22 cellular contexts compared by ENCODE assay signal in genomic region chr3:55570361-55570760, GRCh38.
DNase-seq lines count a peak whose midpoint lies in the region; TF ChIP-seq lines count a peak whose summit lies in the region.
"Had no signal": no experiment of that assay in that cellular context is flagged by ENCODE, and none has a peak within 500 bp of the region (broad histone marks: within the 10 kb centered on the region; RNA-seq: fewer than 3 reads in every experiment).

No MANE protein-coding gene starts in this region.

- H3K9ac ChIP-seq in HUES48 (ENCODE audit: low read depth, low read length), result no peak overlapping the region

- in situ Hi-C loops in GM13976 (cut with MboI; ENCODE audit: low sequenced_read_pairs, unreplicated experiment), result no loop called here

- H3K27me3 ChIP-seq in HUES48 (ENCODE audit: control insufficient read depth, insufficient read depth, low read length), result no peaks in the 10 kb centered on the region
- H3K27me3 ChIP-seq: pancreas had no signal

- H3K4me1 ChIP-seq in HUES48 (ENCODE audit: control insufficient read depth, insufficient read depth, low read length), result peaks cover 25% of the 10 kb centered on the region
- H3K4me1 ChIP-seq: pancreas had no signal

- peak overlapping the region; percentile 27 for H3K27ac ChIP-seq in HUES48 (ENCODE audit: low read depth, low read length)
- H3K27ac ChIP-seq: pancreas, thoracic aorta had no signal

- H3K4me3 ChIP-seq in HUES48 (ENCODE audit: low read depth, low read length), result no peak overlapping the region
- H3K4me3 ChIP-seq: K562, pancreas, thoracic aorta had no signal

- H3K9me3 ChIP-seq in HUES48 (ENCODE audit: control insufficient read depth, insufficient read depth, low read length), result no peaks in the 10 kb centered on the region
- H3K9me3 ChIP-seq: pancreas, thoracic aorta had no signal

- DNase-seq in amniotic epithelial cell (ENCODE audit: low read depth) (peak; percentile 100), iris pigment epithelial cell (ENCODE audit: low read depth) (peak; percentile 28), renal cortical epithelial cell (ENCODE audit: low read depth) (peak; percentile 77), hippocampal formation (lab: John Stamatoyannopoulos, UW) (no peak), middle frontal gyrus (ENCODE audit: extremely low spot score, low spot score) (no peak), NK-92 (lab: John Stamatoyannopoulos, UW; ENCODE audit: unreplicated experiment) (no peak), GM13976 (ENCODE audit: low spot score) (no peak)
- DNase-seq: activated CD4-positive, alpha-beta T cell treated with anti-CD3 and anti-CD28 coated beads for 1 hour; activated CD8-positive, alpha-beta T cell treated with anti-CD3 and anti-CD28 coated beads for 36 hours; activated gamma-delta T cell treated with Interleukin-2 at 50 U/mL for 16 hours; caudate nucleus; kidney glomerular epithelial cell; MM.1S; naive thymus-derived CD8-positive, alpha-beta T cell; NCI-H1417 treated with DMSO at 0.1 percent for 48 hours; NK-92 treated with Interleukin-12 subunit alpha and Interleukin-12 subunit beta, amount 100 ng/mL, for 24 hours; pancreas; stimulated activated naive CD8-positive, alpha-beta T cell treated with anti-CD3 and anti-CD28 coated beads, Interleukin-15, Interleukin-2, amounts not matched to agents 100 U/mL and 50 U/mL, for 24 hours; T-cell had no signal

- no peak for TF ChIP-seq CTCF in GM13976 (IDR thresholded peaks at IDR 0.05; ENCODE audit: borderline replicate concordance, control extremely low read depth, extremely low read depth, insufficient read depth, missing control alignments)

- H3K36me3 ChIP-seq in HUES48 (ENCODE audit: control insufficient read depth, insufficient read depth, low read length), result no peaks in the 10 kb centered on the region
- H3K36me3 ChIP-seq: pancreas, thoracic aorta had no signal

Comparison
In these comparisons a context has a peak if more than half of its experiments do, and no peak if none do; other contexts are left out.
1. DNase-seq: peak in amniotic epithelial cell (single experiment), iris pigment epithelial cell (single experiment) and renal cortical epithelial cell (single experiment); none in hippocampal formation (0 of 2), middle frontal gyrus (single experiment), NK-92 (single experiment) and GM13976 (single experiment).